In genomic region chr6:129732034-129732433, GRCh38 we compare ENCODE assay signal across 26 cellular contexts. TPM values are rescaled to one million over a fixed set of nuclear protein-coding genes. Genes with fewer than 3 reads are reported as not detected.
A peak's percentile ranks its signal among the peaks of the same experiment; 100 is the strongest.
DNase-seq lines count a peak whose midpoint lies in the region; ATAC-seq and TF ChIP-seq lines count a peak whose summit lies in the region.
"Had no signal": no experiment of that assay in that cellular context is flagged by ENCODE, and none has a peak within 500 bp of the region (broad histone marks: within the 10 kb centered on the region; RNA-seq: fewer than 3 reads in every experiment).

No MANE protein-coding gene starts in this region.

- POLR2A ChIA-PET in SK-N-SH (lab: Yijun Ruan, JAX), result no interaction called here

- no peak overlapping the region for H3K4me3 Mint-ChIP-seq in progenitor cell of endocrine pancreas (ENCODE audit: low read depth)
- H3K4me3 Mint-ChIP-seq: activated CD8-positive, alpha-beta memory T cell treated with anti-CD3 and anti-CD28 coated beads, Interleukin-2, amount 10 ng/mL, durations not matched to agents 7 days and 5 days; activated naive CD8-positive, alpha-beta T cell; activated T-helper 17 cell treated with anti-CD3 and anti-CD28 coated beads, Interleukin-2, amount 50 U/mL, for 72 hours; stimulated activated naive B cell treated with anti-CD40 and anti-IgM and Interleukin-4, amounts not matched to agents 10 μg/mL and 1 μg/mL and 100 μg/mL, for 72 hours had no signal

- CTCF ChIA-PET in SK-N-SH (lab: Yijun Ruan, JAX), result no interaction called here

- H3K27ac ChIP-seq in SK-N-SH (ENCODE audit: low read depth in 2 of 2, low read length in 1 of 2) (no peak overlapping the region), RWPE2 (ENCODE audit: poor library complexity, severe bottlenecking) (peak overlapping the region; percentile 64), epithelial cell of prostate (peak overlapping the region; percentile 33)
- H3K27ac ChIP-seq: 22Rv1, gastroesophageal sphincter, lower lobe of right lung had no signal

- H3K9me3 ChIP-seq in SK-N-SH (no peaks in the 10 kb centered on the region), RWPE2 (ENCODE audit: severe bottlenecking) (no peaks in the 10 kb centered on the region)
- H3K9me3 ChIP-seq: gastroesophageal sphincter, lower lobe of right lung, MG63 had no signal

- H4K20me1 ChIP-seq in SK-N-SH (ENCODE audit: insufficient read depth), result no peaks in the 10 kb centered on the region

- TF ChIP-seq CTCF in SK-N-SH (IDR thresholded peaks at IDR 0.05), result no peak
- no peak for TF ChIP-seq CTCF in RWPE2 (IDR thresholded peaks at IDR 0.05; ENCODE audit: poor library complexity, severe bottlenecking)
- no peak for TF ChIP-seq CTCF in progenitor cell of endocrine pancreas (IDR thresholded peaks at IDR 0.05; ENCODE audit: unreplicated experiment)

- H3K9me3 Mint-ChIP-seq in progenitor cell of endocrine pancreas (ENCODE audit: low read depth), result no peaks in the 10 kb centered on the region
- H3K9me3 Mint-ChIP-seq: activated T-helper 17 cell treated with anti-CD3 and anti-CD28 coated beads, Interleukin-2, amount 50 U/mL, for 72 hours; stimulated activated naive B cell treated with anti-CD40 and anti-IgM and Interleukin-4, amounts not matched to agents 10 μg/mL and 1 μg/mL and 100 μg/mL, for 72 hours had no signal

- no peak for ATAC-seq in SK-N-SH treated with all-trans-retinoic acid at 6 μM for 48 hours
- ATAC-seq in RWPE2 (ENCODE audit: low read depth), result 0 out of 3 replicates have a peak, but pooled peaks have one; percentile 29
- no peak for ATAC-seq in HG02763 (IDR thresholded peaks at IDR 0.05; ENCODE audit: unreplicated experiment)
- ATAC-seq: activated CD8-positive, alpha-beta memory T cell treated with anti-CD3 and anti-CD28 coated beads, Interleukin-2, amount 10 ng/mL, durations not matched to agents 7 days and 5 days; activated T-helper 17 cell treated with anti-CD3 and anti-CD28 coated beads, Interleukin-2, amount 50 U/mL, for 72 hours; esophagus mucosa; gastroesophageal sphincter; lower lobe of right lung; stimulated activated naive B cell treated with anti-CD40 and anti-IgM and Interleukin-4, amounts not matched to agents 10 μg/mL and 1 μg/mL and 100 μg/mL, for 72 hours had no signal

- H3K27me3 ChIP-seq in SK-N-SH (ENCODE audit: insufficient read depth) (no peaks in the 10 kb centered on the region), RWPE2 (ENCODE audit: insufficient read depth, poor library complexity, severe bottlenecking) (no peaks in the 10 kb centered on the region)
- H3K27me3 ChIP-seq: gastroesophageal sphincter, MG63 had no signal

- no peaks in the 10 kb centered on the region for H3K27me3 Mint-ChIP-seq in progenitor cell of endocrine pancreas
- H3K27me3 Mint-ChIP-seq: activated CD8-positive, alpha-beta memory T cell treated with anti-CD3 and anti-CD28 coated beads, Interleukin-2, amount 10 ng/mL, durations not matched to agents 7 days and 5 days; activated naive CD8-positive, alpha-beta T cell; activated T-helper 17 cell treated with anti-CD3 and anti-CD28 coated beads, Interleukin-2, amount 50 U/mL, for 72 hours; stimulated activated naive B cell treated with anti-CD40 and anti-IgM and Interleukin-4, amounts not matched to agents 10 μg/mL and 1 μg/mL and 100 μg/mL, for 72 hours had no signal

- H3F3A ChIP-seq in SK-N-SH (replicated peaks; ENCODE audit: insufficient read depth), result peaks cover 10% of the 10 kb centered on the region

- no peak overlapping the region for H3K9ac ChIP-seq in SK-N-SH

- DNase-seq in SK-N-SH, result no peak
- no peak for DNase-seq in RWPE2 (ENCODE audit: low spot score)
- DNase-seq in epithelial cell of prostate (ENCODE audit: low read depth, low spot score), result no peak
- DNase-seq in progenitor cell of endocrine pancreas (ENCODE audit: low spot score, unreplicated experiment), result no peak
- DNase-seq in T1000 (lab: John Stamatoyannopoulos, UW), result no peak
- DNase-seq in ecto neural progenitor cell (ENCODE audit: low spot score), result no peak
- DNase-seq: activated CD4-positive, alpha-beta T cell treated with anti-CD3 and anti-CD28 coated beads for 4 hours; activated CD8-positive, alpha-beta memory T cell treated with anti-CD3 and anti-CD28 coated beads, Interleukin-2, amount 10 ng/mL, durations not matched to agents 7 days and 5 days; AML-193; cerebellar nuclear complex; GOT3; islet precursor cell; lower lobe of right lung; MG63; NCI-H1436 treated with DMSO at 0.1 percent for 48 hours; NCI-H524 treated with DMSO at 0.1 percent for 48 hours; stimulated activated CD4-positive, alpha-beta T cell treated with anti-CD3 and anti-CD28 coated beads, Interleukin-2, amount 100 ng/mL, for 48 hours; stimulated activated naive B cell treated with anti-CD40 and anti-IgM and Interleukin-4, amounts not matched to agents 10 μg/mL and 1 μg/mL and 100 μg/mL, for 72 hours; SW 1271 had no signal

- peak overlapping the region; percentile 30 for H3K27ac Mint-ChIP-seq in progenitor cell of endocrine pancreas
- H3K27ac Mint-ChIP-seq: activated CD8-positive, alpha-beta memory T cell treated with anti-CD3 and anti-CD28 coated beads, Interleukin-2, amount 10 ng/mL, durations not matched to agents 7 days and 5 days; activated naive CD8-positive, alpha-beta T cell; activated T-helper 17 cell treated with anti-CD3 and anti-CD28 coated beads, Interleukin-2, amount 50 U/mL, for 72 hours; stimulated activated naive B cell treated with anti-CD40 and anti-IgM and Interleukin-4, amounts not matched to agents 10 μg/mL and 1 μg/mL and 100 μg/mL, for 72 hours had no signal

- H3K4me2 ChIP-seq in SK-N-SH, result no peak overlapping the region

- no peaks in the 10 kb centered on the region for H3K36me3 Mint-ChIP-seq in progenitor cell of endocrine pancreas (ENCODE audit: insufficient read depth)
- H3K36me3 Mint-ChIP-seq: activated naive CD8-positive, alpha-beta T cell; stimulated activated naive B cell treated with anti-CD40 and anti-IgM and Interleukin-4, amounts not matched to agents 10 μg/mL and 1 μg/mL and 100 μg/mL, for 72 hours had no signal

- TF ChIP-seq RAD21 in SK-N-SH (IDR thresholded peaks at IDR 0.05; ENCODE audit: low read length), result no peak

- H3K4me3 ChIP-seq in SK-N-SH (ENCODE audit: low read depth in 2 of 2, low read length in 1 of 2), result no peak overlapping the region
- no peak overlapping the region for H3K4me3 ChIP-seq in RWPE2 (ENCODE audit: severe bottlenecking)
- H3K4me3 ChIP-seq: gastroesophageal sphincter, lower lobe of right lung, MG63 had no signal

- H3K36me3 ChIP-seq in SK-N-SH (replicated peaks in 1 of 2; ENCODE audit: control insufficient read depth in 1 of 2, insufficient read depth in 2 of 2, low read length in 1 of 2), result no peaks in the 10 kb centered on the region
- no peaks in the 10 kb centered on the region for H3K36me3 ChIP-seq in RWPE2 (ENCODE audit: low read depth)
- H3K36me3 ChIP-seq: gastroesophageal sphincter, lower lobe of right lung, MG63 had no signal

- no peaks in the 10 kb centered on the region for H3K79me2 ChIP-seq in SK-N-SH (ENCODE audit: insufficient read depth)

- no peak for TF ChIP-seq EP300 in SK-N-SH (IDR thresholded peaks at IDR 0.05; ENCODE audit: borderline replicate concordance in 1 of 2, low read depth in 1 of 2, low read length in 1 of 2)

- no peaks in the 10 kb centered on the region for H3K9me2 ChIP-seq in SK-N-SH

- peaks cover 0 to 12% of the 10 kb centered on the region in 2 experiments; a peak in 1 of 4 replicates for H3K4me1 ChIP-seq in SK-N-SH (ENCODE audit: control insufficient read depth in 1 of 2, insufficient read depth in 2 of 2, low read depth in 1 of 2, low read length in 1 of 2)
- peaks cover 20% of the 10 kb centered on the region for H3K4me1 ChIP-seq in RWPE2 (ENCODE audit: insufficient read depth, poor library complexity, severe bottlenecking)

- peaks cover 14% of the 10 kb centered on the region for H3K4me1 Mint-ChIP-seq in progenitor cell of endocrine pancreas (ENCODE audit: low read depth)
- H3K4me1 Mint-ChIP-seq: stimulated activated naive B cell treated with anti-CD40 and anti-IgM and Interleukin-4, amounts not matched to agents 10 μg/mL and 1 μg/mL and 100 μg/mL, for 72 hours had no signal

- H2AFZ ChIP-seq in SK-N-SH (ENCODE audit: low read depth), result 0 out of 2 replicates have a peak overlapping the region, but pooled peaks have one; percentile 61

- WGBS in SK-N-SH (ENCODE audit: low lambda C conversion rate), result 85% methylated on average over 2 of the region's 2 CpGs

TF ChIP-seq in SK-N-SH, 30 proteins besides CTCF, POLR2A, EP300 and RAD21:
- no peak for TF ChIP-seq NFIC (IDR thresholded peaks at IDR 0.05; ENCODE audit: borderline replicate concordance)

TF ChIP-seq in SK-N-SH treated with all-trans-retinoic acid at 6 μM for 48 hours, 23 proteins besides CTCF, POLR2A, EP300 and RAD21:
- no peak for TF ChIP-seq ZC3H10 (CRISPR knock-in tag; IDR thresholded peaks at IDR 0.05)
- TF ChIP-seq PATZ1 (CRISPR knock-in tag; IDR thresholded peaks at IDR 0.05; ENCODE audit: borderline replicate concordance), result no peak
- no peak for TF ChIP-seq ZFP3 (CRISPR knock-in tag; IDR thresholded peaks at IDR 0.05)

RNA-seq across cellular contexts. Expression of gene ARHGAP18, which starts 22.1 kb away (rescaled TPM):
- 25.0 and 32.8 TPM in 2 replicates for polyA plus RNA-seq in SK-N-SH (2012; rRNA removed)
- polyA plus RNA-seq in SK-N-SH (2012; cell fraction: cytosol; rRNA removed), result 38.9 and 45.2 TPM in 2 replicates
- 10.2 and 20.0 TPM in 2 replicates for polyA plus RNA-seq in SK-N-SH (2012; cell fraction: nucleus; rRNA removed)
- 24.9 and 26.9 TPM in 2 replicates for total RNA-seq in progenitor cell of endocrine pancreas

Comparison
In these comparisons a context has a peak if more than half of its experiments do, and no peak if none do; other contexts are left out.
1. H3K27ac ChIP-seq: peak in RWPE2 (single experiment) and epithelial cell of prostate (single experiment); none in SK-N-SH (0 of 2).